7 cellular contexts compared by ENCODE assay signal in genomic region chr19:2611483-2612464, GRCh38.
DNase-seq lines count a peak whose midpoint lies in the region; ATAC-seq and TF ChIP-seq lines count a peak whose summit lies in the region.

No MANE protein-coding gene starts in this region.

- peaks cover 16% of the 10 kb centered on the region for H3K9me3 Mint-ChIP-seq in GM23338

- H3K9me2 ChIP-seq in GM23338 (ENCODE audit: insufficient read depth) = no peaks in the 10 kb centered on the region

- H3K36me3 ChIP-seq in GM23338 (ENCODE audit: insufficient read depth) (no peaks in the 10 kb centered on the region), WERI-Rb-1 (no peaks in the 10 kb centered on the region), suprapubic skin (no peaks in the 10 kb centered on the region), SJCRH30 (no peaks in the 10 kb centered on the region)

- ATAC-seq in GM23338 = no peak
- ATAC-seq in left cardiac atrium = no peak

- H3F3A ChIP-seq in GM23338 (replicated peaks; ENCODE audit: low read depth) = no peaks in the 10 kb centered on the region

- DNase-seq in GM23338 (ENCODE audit: low spot score) = no peak
- DNase-seq in WERI-Rb-1 = no peak
- peak; percentile 24 for DNase-seq in left cardiac atrium
- no peak for DNase-seq in suprapubic skin (ENCODE audit: low spot score in 2 of 2)
- DNase-seq in OCI-M1 (lab: John Stamatoyannopoulos, UW) = no peak
- DNase-seq in DMS153 treated with DMSO at 0.1 percent for 48 hours (lab: John Stamatoyannopoulos, UW; ENCODE audit: unreplicated experiment) = no peak
- DNase-seq in SJCRH30 = no peak

- 68% methylated on average over 34 of the region's 34 CpGs for WGBS in suprapubic skin

- H2AFZ ChIP-seq in GM23338 = no peak overlapping the region

- H3K79me2 ChIP-seq in GM23338 (replicated peaks; ENCODE audit: insufficient read depth) = no peaks in the 10 kb centered on the region

- intact Hi-C loops in left cardiac atrium (cut with DNase I) = loop anchor here (1.0 to 2.0 kb wide), 2 partner anchors 32 to 137 kb away; no protein-coding TSS in a partner anchor

- H3K4me1 Mint-ChIP-seq in GM23338 = peaks cover 16% of the 10 kb centered on the region

- H4K20me1 ChIP-seq in GM23338 (replicated peaks; ENCODE audit: insufficient read depth) = no peaks in the 10 kb centered on the region

- H3K27me3 ChIP-seq in GM23338 (ENCODE audit: insufficient read depth) (no peaks in the 10 kb centered on the region), WERI-Rb-1 (ENCODE audit: insufficient read depth, low read depth, severe bottlenecking) (no peaks in the 10 kb centered on the region), suprapubic skin (peaks cover 2% of the 10 kb centered on the region), SJCRH30 (peaks cover 5% of the 10 kb centered on the region; the same call in 1 of the 2 replicates)

- no peak overlapping the region for H3K27ac ChIP-seq in GM23338 (ENCODE audit: low read depth)
- no peak overlapping the region for H3K27ac ChIP-seq in WERI-Rb-1
- no peak overlapping the region for H3K27ac ChIP-seq in suprapubic skin
- no peak overlapping the region for H3K27ac ChIP-seq in SJCRH30

- H3K9me3 ChIP-seq in WERI-Rb-1 (ENCODE audit: severe bottlenecking) (peaks cover 6% of the 10 kb centered on the region), suprapubic skin (no peaks in the 10 kb centered on the region), SJCRH30 (replicated peaks) (no peaks in the 10 kb centered on the region)

- no peak overlapping the region for H3K27ac Mint-ChIP-seq in GM23338

- H3K36me3 Mint-ChIP-seq in GM23338 (ENCODE audit: low read depth) = peaks cover 4% of the 10 kb centered on the region; the same call in 2 of the 3 replicates

- H3K4me3 ChIP-seq in GM23338 (no peak overlapping the region), WERI-Rb-1 (ENCODE audit: low read depth, low read length) (no peak overlapping the region), suprapubic skin (peak overlapping the region; percentile 52), SJCRH30 (no peak overlapping the region)

- TF ChIP-seq POLR2A in suprapubic skin (IDR thresholded peaks at IDR 0.05) = no peak

- peaks cover 19% of the 10 kb centered on the region for H3K27me3 Mint-ChIP-seq in GM23338 (ENCODE audit: insufficient read depth, low read depth, poor library complexity)

- no peak for TF ChIP-seq EP300 in suprapubic skin (IDR thresholded peaks at IDR 0.05)

- H3K4me3 Mint-ChIP-seq in GM23338 = no peak overlapping the region

- no peaks in the 10 kb centered on the region; the same call in 1 of the 2 replicates for H3K4me1 ChIP-seq in GM23338 (ENCODE audit: insufficient read depth)
- H3K4me1 ChIP-seq in suprapubic skin = peaks cover 25% of the 10 kb centered on the region
- H3K4me1 ChIP-seq in SJCRH30 = no peaks in the 10 kb centered on the region

- peak; percentile 3 to 32; a peak in 3 of 4 replicates for TF ChIP-seq CTCF in GM23338 (conservative IDR thresholded peaks at IDR 0.05; ENCODE audit: low read depth in 2 of 2)
- TF ChIP-seq CTCF in WERI-Rb-1 (IDR thresholded peaks at IDR 0.05; ENCODE audit: low read depth, low read length) = 0 out of 2 replicates have a peak, but pooled peaks have one; percentile 11
- no peak for TF ChIP-seq CTCF in suprapubic skin (IDR thresholded peaks at IDR 0.05)

- no peak overlapping the region for H3K4me2 ChIP-seq in GM23338

TF ChIP-seq in GM23338, 12 proteins besides CTCF, POLR2A, EP300 and RAD21 (continues in another document):
- TF ChIP-seq ETS1 (IDR thresholded peaks at IDR 0.05) (no peak), NANOG (IDR thresholded peaks at IDR 0.05; ENCODE audit: borderline replicate concordance) (no peak), STAT1 (IDR thresholded peaks at IDR 0.05; ENCODE audit: unreplicated experiment) (no peak), EZH2phosphoT487 (IDR thresholded peaks at IDR 0.05; ENCODE audit: unreplicated experiment) (no peak), CREB1 (CRISPR knock-in tag; IDR thresholded peaks at IDR 0.05; ENCODE audit: low read depth) (no peak), JUNB (IDR thresholded peaks at IDR 0.05; ENCODE audit: unreplicated experiment) (no peak), ZNF462 (CRISPR knock-in tag; IDR thresholded peaks at IDR 0.05) (no peak)

Comparison
In these comparisons a context has a peak if more than half of its experiments do, and no peak if none do; other contexts are left out.
1. CTCF ChIP-seq: peak in GM23338 (2 of 2) and WERI-Rb-1 (single experiment); none in suprapubic skin (0 of 2).